4 cellular contexts compared by ENCODE assay signal in genomic region chrX:30689116-30689515, GRCh38.
TF ChIP-seq lines count a peak whose summit lies in the region.

No MANE protein-coding gene starts in this region.

TF ChIP-seq in GM23338, 12 proteins besides CTCF, POLR2A, EP300 and RAD21 (continues in another document):
- TF ChIP-seq CREB1 (CRISPR knock-in tag; IDR thresholded peaks at IDR 0.05; ENCODE audit: low read depth): no peak

TF ChIP-seq in HEK293, 187 proteins besides CTCF, POLR2A, EP300 and RAD21:
- TF ChIP-seq, protein P1, sequence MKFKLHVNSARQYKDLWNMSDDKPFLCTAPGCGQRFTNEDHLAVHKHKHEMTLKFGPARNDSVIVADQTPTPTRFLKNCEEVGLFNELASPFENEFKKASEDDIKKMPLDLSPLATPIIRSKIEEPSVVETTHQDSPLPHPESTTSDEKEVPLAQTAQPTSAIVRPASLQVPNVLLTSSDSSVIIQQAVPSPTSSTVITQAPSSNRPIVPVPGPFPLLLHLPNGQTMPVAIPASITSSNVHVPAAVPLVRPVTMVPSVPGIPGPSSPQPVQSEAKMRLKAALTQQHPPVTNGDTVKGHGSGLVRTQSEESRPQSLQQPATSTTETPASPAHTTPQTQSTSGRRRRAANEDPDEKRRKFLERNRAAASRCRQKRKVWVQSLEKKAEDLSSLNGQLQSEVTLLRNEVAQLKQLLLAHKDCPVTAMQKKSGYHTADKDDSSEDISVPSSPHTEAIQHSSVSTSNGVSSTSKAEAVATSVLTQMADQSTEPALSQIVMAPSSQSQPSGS (tag by site-specific recombination; IDR thresholded peaks at IDR 0.05; ENCODE audit: low read depth): peak; percentile 21; the same call in 1 of the 2 replicates
- TF ChIP-seq, protein P2, sequence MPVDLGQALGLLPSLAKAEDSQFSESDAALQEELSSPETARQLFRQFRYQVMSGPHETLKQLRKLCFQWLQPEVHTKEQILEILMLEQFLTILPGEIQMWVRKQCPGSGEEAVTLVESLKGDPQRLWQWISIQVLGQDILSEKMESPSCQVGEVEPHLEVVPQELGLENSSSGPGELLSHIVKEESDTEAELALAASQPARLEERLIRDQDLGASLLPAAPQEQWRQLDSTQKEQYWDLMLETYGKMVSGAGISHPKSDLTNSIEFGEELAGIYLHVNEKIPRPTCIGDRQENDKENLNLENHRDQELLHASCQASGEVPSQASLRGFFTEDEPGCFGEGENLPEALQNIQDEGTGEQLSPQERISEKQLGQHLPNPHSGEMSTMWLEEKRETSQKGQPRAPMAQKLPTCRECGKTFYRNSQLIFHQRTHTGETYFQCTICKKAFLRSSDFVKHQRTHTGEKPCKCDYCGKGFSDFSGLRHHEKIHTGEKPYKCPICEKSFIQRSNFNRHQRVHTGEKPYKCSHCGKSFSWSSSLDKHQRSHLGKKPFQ (tag by site-specific recombination; IDR thresholded peaks at IDR 0.05): no peak
- TF ChIP-seq ZNF585B (tag by site-specific recombination; IDR thresholded peaks at IDR 0.05): no peak

TF ChIP-seq in H1, 55 proteins besides CTCF, POLR2A, EP300 and RAD21:
- no peak for TF ChIP-seq KDM1A (IDR thresholded peaks at IDR 0.05; ENCODE audit: borderline replicate concordance, low read length)

TF ChIP-seq in HepG2, 621 proteins besides CTCF, POLR2A, EP300 and RAD21:
- TF ChIP-seq PHF8 (CRISPR knock-in tag; IDR thresholded peaks at IDR 0.05): no peak
- 0 out of 2 replicates have a peak, but pooled peaks have one; percentile 8 for TF ChIP-seq ATF7 (IDR thresholded peaks at IDR 0.05)
- TF ChIP-seq ATF7 (CRISPR knock-in tag; IDR thresholded peaks at IDR 0.05): no peak
